8 cellular contexts compared by ENCODE assay signal in genomic region chr6:31814677-31815024, GRCh38. TPM values are rescaled to one million over a fixed set of nuclear protein-coding genes. Genes with fewer than 3 reads are reported as not detected.
DNase-seq lines count a peak whose midpoint lies in the region; ATAC-seq, FAIRE-seq and TF ChIP-seq lines count a peak whose summit lies in the region.

No MANE protein-coding gene starts in this region.

- H3K4ac ChIP-seq in trophoblast cell (ENCODE audit: low read depth, low read length), result peak overlapping the region; percentile 16

- CTCF ChIA-PET in K562 (lab: Yijun Ruan, JAX; ENCODE audit: low intra/inter-chr PET ratio), result no interaction called here

- peak overlapping the region; percentile 55 for H3K14ac ChIP-seq in trophoblast cell (ENCODE audit: low read length)

- H3K27ac ChIP-seq in K562 (ENCODE audit: extremely low read depth, low read depth, low read length), result peak overlapping the region; percentile 97
- H3K27ac ChIP-seq in right cardiac atrium (ENCODE audit: low read length), result peak overlapping the region; percentile 97
- peak overlapping the region; percentile 99 for H3K27ac ChIP-seq in trophoblast cell (ENCODE audit: low read depth, low read length)

- in situ Hi-C loops in GM13976 (cut with MboI; ENCODE audit: low sequenced_read_pairs, unreplicated experiment), result no loop called here
- in situ Hi-C loops in K562 (cut with MboI), result no loop called here

- H2AFZ ChIP-seq in K562 (ENCODE audit: low read depth, low read length) (peak overlapping the region; percentile 82), trophoblast cell (ENCODE audit: insufficient read depth, low read length, poor library complexity) (no peak overlapping the region)

- POLR2A ChIA-PET in K562 (lab: Yijun Ruan, JAX), result interaction anchor here (0.6 to 4.5 kb wide), 45 partner anchors 8 to 1240 kb away, joined by 3 to 93 read pairs (median 5); partner anchors contain the start of genes ABHD16A, BAG6, C6orf47 and CLIC1

- no peak overlapping the region for H4K12ac ChIP-seq in trophoblast cell (ENCODE audit: low read depth, low read length)

- no peak overlapping the region for H3K23ac ChIP-seq in trophoblast cell (ENCODE audit: low read length)

- TF ChIP-seq POLR2A in K562 (conservative IDR thresholded peaks at IDR 0.05), result no peak

- 1% methylated on average over 13 of the region's 13 CpGs for WGBS in K562 (ENCODE audit: insufficient coverage, low coverage, missing lambda C conversion rate)
- WGBS in right cardiac atrium, result under 1% methylated on average over 13 of the region's 13 CpGs
- no CpG with 5 or more reads among the region's 13 CpGs for WGBS in trophoblast cell (ENCODE audit: extremely low coverage, insufficient coverage, insufficient read length)

- peaks cover 16% of the 10 kb centered on the region for H4K20me1 ChIP-seq in K562 (replicated peaks; ENCODE audit: control insufficient read depth, insufficient read depth, low read length)

- H3K4me1 Mint-ChIP-seq in T-helper 2 cell treated with Interferon-gamma antibody and Interleukin-4, amounts not matched to agents 5 μg/mL and 100 μg/mL, for 36 hours (ENCODE audit: low read depth), result peaks cover 31% of the 10 kb centered on the region

- peak overlapping the region; percentile 78 for H2BK5ac ChIP-seq in trophoblast cell (ENCODE audit: low read depth, low read length, poor library complexity)

- TF ChIP-seq CTCF in GM13976 (IDR thresholded peaks at IDR 0.05; ENCODE audit: borderline replicate concordance, control extremely low read depth, extremely low read depth, insufficient read depth, missing control alignments) (no peak), K562 (IDR thresholded peaks at IDR 0.05 in 2 of 3, conservative IDR thresholded peaks at IDR 0.05 in 1 of 3; ENCODE audit: insufficient read depth in 2 of 3, low read depth in 1 of 3, low read length in 3 of 3) (0 out of 6 replicates have a peak, but pooled peaks of 1 of the 3 experiments have one; percentile 1)

- H3K9me3 ChIP-seq in K562 (replicated peaks; ENCODE audit: control insufficient read depth, insufficient read depth, low read depth, low read length), result no peaks in the 10 kb centered on the region
- H3K9me3 ChIP-seq in right cardiac atrium (ENCODE audit: control insufficient read depth, low read length), result no peaks in the 10 kb centered on the region
- H3K9me3 ChIP-seq in trophoblast cell (ENCODE audit: insufficient read depth, low read depth, low read length), result peaks cover 1% of the 10 kb centered on the region

- H3K27me3 ChIP-seq in K562 (ENCODE audit: control insufficient read depth in 2 of 2, insufficient read depth in 2 of 2, low read length in 2 of 2) (no peaks in the 10 kb centered on the region), right cardiac atrium (ENCODE audit: control insufficient read depth, insufficient read depth) (no peaks in the 10 kb centered on the region), trophoblast cell (ENCODE audit: insufficient read depth, low read length) (no peaks in the 10 kb centered on the region)

- TF ChIP-seq EP300 in K562 (IDR thresholded peaks at IDR 0.05; ENCODE audit: low read length), result peak; percentile 57; the same call in 1 of the 2 replicates

- no peaks in the 10 kb centered on the region for H3K9me1 ChIP-seq in K562 (ENCODE audit: control insufficient read depth, insufficient read depth, low read length)

- H2BK12ac ChIP-seq in trophoblast cell (ENCODE audit: low read length), result no peak overlapping the region

- H3K27me3 Mint-ChIP-seq in T-helper 2 cell treated with Interferon-gamma antibody and Interleukin-4, amounts not matched to agents 5 μg/mL and 100 μg/mL, for 36 hours (ENCODE audit: low read depth), result no peaks in the 10 kb centered on the region

- peaks cover 21% of the 10 kb centered on the region for H3K36me3 Mint-ChIP-seq in T-helper 2 cell treated with Interferon-gamma antibody and Interleukin-4, amounts not matched to agents 5 μg/mL and 100 μg/mL, for 36 hours (ENCODE audit: low read depth)

- H3K79me2 ChIP-seq in K562 (ENCODE audit: control insufficient read depth, insufficient read depth, low read length) (peaks cover 39% of the 10 kb centered on the region), trophoblast cell (ENCODE audit: control insufficient read depth, insufficient read depth, low read length, poor library complexity) (no peaks in the 10 kb centered on the region)

- H3K36me3 ChIP-seq in K562 (ENCODE audit: control insufficient read depth, insufficient read depth, low read length) (peaks cover 18% of the 10 kb centered on the region), trophoblast cell (ENCODE audit: control insufficient read depth in 1 of 2, insufficient read depth in 2 of 2, low read length in 2 of 2) (no peaks in the 10 kb centered on the region)

- H3K79me1 ChIP-seq in trophoblast cell (ENCODE audit: low read length), result peaks cover 9% of the 10 kb centered on the region

- TF ChIP-seq RAD21 in K562 (CRISPR knock-in tag; conservative IDR thresholded peaks at IDR 0.05 in 1 of 2, IDR thresholded peaks at IDR 0.05 in 1 of 2), result no peak

- H4K8ac ChIP-seq in trophoblast cell (ENCODE audit: low read depth, low read length), result peak overlapping the region; percentile 68

- peak overlapping the region; percentile 33 for H3K18ac ChIP-seq in trophoblast cell (ENCODE audit: low read length)

- intact Hi-C loops in K562 (cut with micrococcal nuclease) (loop anchor here (2.0 kb wide), 1 partner anchor 20 kb away; the partner anchor contains the start of gene VARS1), right cardiac atrium (cut with DNase I) (no loop called here)

- H3K27ac Mint-ChIP-seq in T-helper 2 cell treated with Interferon-gamma antibody and Interleukin-4, amounts not matched to agents 5 μg/mL and 100 μg/mL, for 36 hours, result peak overlapping the region; percentile 88

- H2BK120ac ChIP-seq in trophoblast cell (ENCODE audit: insufficient read depth, low read length, poor library complexity), result peak overlapping the region; percentile 36

- FAIRE-seq in K562 (lab: Jason Lieb, UNC), result peak; percentile 87

- no peaks in the 10 kb centered on the region for H3K9me3 Mint-ChIP-seq in T-helper 2 cell treated with Interferon-gamma antibody and Interleukin-4, amounts not matched to agents 5 μg/mL and 100 μg/mL, for 36 hours

- H4K91ac ChIP-seq in trophoblast cell (ENCODE audit: low read depth, low read length), result peak overlapping the region; percentile 89

- no TSS peak for BruUV-seq in K562 (replicated peaks; lab: Mats Ljungman, UMichigan)

- ATAC-seq in K562 (peak; percentile 80), right cardiac atrium (peak; percentile 91 to 92), HG02938 (IDR thresholded peaks at IDR 0.05; ENCODE audit: unreplicated experiment) (no peak), HG02870 (IDR thresholded peaks at IDR 0.05; ENCODE audit: unreplicated experiment) (no peak)

- H3K4me1 ChIP-seq in K562 (replicated peaks in 1 of 2; ENCODE audit: control insufficient read depth in 2 of 2, insufficient read depth in 2 of 2, low read length in 2 of 2), result peaks cover 23 to 35% of the 10 kb centered on the region in 2 experiments
- H3K4me1 ChIP-seq in right cardiac atrium (ENCODE audit: control insufficient read depth, insufficient read depth, low read length), result no peaks in the 10 kb centered on the region
- peaks cover 6 to 8% of the 10 kb centered on the region in 2 experiments for H3K4me1 ChIP-seq in trophoblast cell (ENCODE audit: control insufficient read depth in 1 of 2, insufficient read depth in 2 of 2, low read length in 2 of 2)

- H3K4me3 Mint-ChIP-seq in T-helper 2 cell treated with Interferon-gamma antibody and Interleukin-4, amounts not matched to agents 5 μg/mL and 100 μg/mL, for 36 hours, result peak overlapping the region; percentile 91

- H3K9ac ChIP-seq in K562 (ENCODE audit: insufficient read depth in 1 of 2, low read depth in 2 of 2, low read length in 2 of 2) (peak overlapping the region; percentile 73 to 88), trophoblast cell (ENCODE audit: low read length) (peak overlapping the region; percentile 64)

- H3K4me3 ChIP-seq in K562 (peak overlapping the region; percentile 54), right cardiac atrium (ENCODE audit: low read length) (peak overlapping the region; percentile 92), trophoblast cell (ENCODE audit: low read depth, low read length) (peak overlapping the region; percentile 25)

- peak; percentile 82 for DNase-seq in GM13976 (ENCODE audit: low spot score)
- peak; percentile 86 for DNase-seq in NCI-H1436 (lab: John Stamatoyannopoulos, UW)
- DNase-seq in T-helper 2 cell treated with Interferon-gamma antibody and Interleukin-4, amounts not matched to agents 5 μg/mL and 100 μg/mL, for 36 hours (ENCODE audit: low spot score), result peak; percentile 76
- DNase-seq in K562 (ENCODE audit: extremely low read depth in 1 of 4, low spot score in 3 of 4), result peak; percentile 93 to 100 (median 96)
- DNase-seq in right cardiac atrium, result peak; percentile 96 to 98 (median 97)
- peak; percentile 93 to 94 for DNase-seq in trophoblast cell

- H3K4me2 ChIP-seq in K562 (ENCODE audit: insufficient read depth, low read length) (peak overlapping the region; percentile 97), trophoblast cell (ENCODE audit: low read length) (peak overlapping the region; percentile 65)

- no peak overlapping the region for H2AK5ac ChIP-seq in trophoblast cell (ENCODE audit: low read length)

RNA-seq across cellular contexts. Expression of gene HSPA1L, which starts 0.4 kb away (rescaled TPM):
- 0.97 and 1.8 TPM in 2 replicates for total RNA-seq in K562 (2011; cell fraction: chromatin; rRNA removed; ENCODE audit: low replicate concordance)
- 0.67 and 0.79 TPM in 2 replicates for total RNA-seq in K562 (2011; cell fraction: nucleolus; rRNA removed)
- total RNA-seq in K562 (2011; cell fraction: nucleoplasm; rRNA removed), result 0.88 and 0.92 TPM in 2 replicates
- 0.82 and 1.0 TPM in 2 replicates for total RNA-seq in K562 (2014; rRNA removed)
- total RNA-seq in K562 (2014; rRNA removed; fragmentation: Illumina TruSeq; extraction: Trizol), result 0.70 and 1.3 TPM in 2 replicates
- total RNA-seq in K562 (2015; rRNA removed; fragmentation: Illumina TruSeq; extraction: Trizol), result 1.1 and 1.3 TPM in 2 replicates
- total RNA-seq in K562 (2021), result 1.0 and 1.1 TPM in 2 replicates
- polyA plus RNA-seq in K562 (2011; rRNA removed), result 2.0 and 2.2 TPM in 2 replicates
- 1.5 and 2.2 TPM in 2 replicates for polyA plus RNA-seq in K562 (2011; cell fraction: cytosol; rRNA removed)
- polyA plus RNA-seq in K562 (2011; cell fraction: nucleus; rRNA removed), result 1.2 and 1.5 TPM in 2 replicates
- 2.3 and 3.1 TPM in 2 replicates for polyA plus RNA-seq in K562 (2012)
- polyA plus RNA-seq in K562 (2014; fragmentation: Illumina TruSeq; extraction: Trizol), result 1.5 and 2.1 TPM in 2 replicates
- under 1 TPM; 0.14 to 0.34 TPM for polyA plus RNA-seq in K562 (2014; fragmentation: Nextera tagmentation; extraction: Ambion mirVana)
- polyA plus RNA-seq in K562 (2014; rRNA removed), result 1.3 and 1.7 TPM in 2 replicates
- polyA minus RNA-seq in K562 (2011; rRNA and poly(A)+ RNA removed), result 2.5 and 3.0 TPM in 2 replicates
- 1.2 and 1.4 TPM in 2 replicates for polyA minus RNA-seq in K562 (2011; cell fraction: cytosol; rRNA and poly(A)+ RNA removed)
- polyA minus RNA-seq in K562 (2011; cell fraction: nucleus; rRNA and poly(A)+ RNA removed), result 0.13 and 0.78 TPM in 2 replicates
- 1 to 10 TPM; 1.6 to 2.8 (median 2.2) TPM for total RNA-seq in right cardiac atrium
- polyA plus RNA-seq in right cardiac atrium, result 2.0 TPM
- 0.87 and 0.94 TPM in 2 replicates for polyA plus RNA-seq in trophoblast cell (2013)

RNA-seq across cellular contexts. Expression of gene HSPA1A, which starts 0.7 kb away (rescaled TPM):
- total RNA-seq in K562 (2011; cell fraction: chromatin; rRNA removed; ENCODE audit: low replicate concordance), result 90.0 and 172 TPM in 2 replicates
- 284 and 343 TPM in 2 replicates for total RNA-seq in K562 (2011; cell fraction: nucleolus; rRNA removed)
- total RNA-seq in K562 (2011; cell fraction: nucleoplasm; rRNA removed), result 203 and 274 TPM in 2 replicates
- total RNA-seq in K562 (2014; rRNA removed), result 230 and 366 TPM in 2 replicates
- total RNA-seq in K562 (2014; rRNA removed; fragmentation: Illumina TruSeq; extraction: Trizol), result 37.8 and 69.6 TPM in 2 replicates
- total RNA-seq in K562 (2015; rRNA removed; fragmentation: Illumina TruSeq; extraction: Trizol), result 273 TPM in 2 replicates
- 265 and 360 TPM in 2 replicates for total RNA-seq in K562 (2021)
- 101 and 215 TPM in 2 replicates for polyA plus RNA-seq in K562 (2011; rRNA removed)
- polyA plus RNA-seq in K562 (2011; cell fraction: cytosol; rRNA removed), result 154 and 272 TPM in 2 replicates
- polyA plus RNA-seq in K562 (2011; cell fraction: nucleus; rRNA removed), result 168 and 272 TPM in 2 replicates
- 308 and 430 TPM in 2 replicates for polyA plus RNA-seq in K562 (2012)
- 107 and 158 TPM in 2 replicates for polyA plus RNA-seq in K562 (2014; fragmentation: Illumina TruSeq; extraction: Trizol)
- polyA plus RNA-seq in K562 (2014; fragmentation: Nextera tagmentation; extraction: Ambion mirVana), result 1 to 10 TPM; 2.2 to 4.1 TPM
- 158 and 192 TPM in 2 replicates for polyA plus RNA-seq in K562 (2014; rRNA removed)
- polyA minus RNA-seq in K562 (2011; rRNA and poly(A)+ RNA removed), result 86.6 and 87.6 TPM in 2 replicates
- 195 and 284 TPM in 2 replicates for polyA minus RNA-seq in K562 (2011; cell fraction: cytosol; rRNA and poly(A)+ RNA removed)
- polyA minus RNA-seq in K562 (2011; cell fraction: nucleus; rRNA and poly(A)+ RNA removed), result 57.8 and 195 TPM in 2 replicates
- 100 to 1,000 TPM; 167 to 328 (median 273) TPM for total RNA-seq in right cardiac atrium
- polyA plus RNA-seq in right cardiac atrium, result 321 TPM
- polyA plus RNA-seq in trophoblast cell (2013), result 93.2 and 100 TPM in 2 replicates

RNA-seq across cellular contexts. Expression of gene LSM2, which starts 7.9 kb away (rescaled TPM):
- 30.0 and 54.3 TPM in 2 replicates for total RNA-seq in K562 (2011; cell fraction: chromatin; rRNA removed; ENCODE audit: low replicate concordance)
- total RNA-seq in K562 (2011; cell fraction: nucleolus; rRNA removed), result 63.9 and 68.4 TPM in 2 replicates
- total RNA-seq in K562 (2011; cell fraction: nucleoplasm; rRNA removed), result 72.4 and 107 TPM in 2 replicates
- total RNA-seq in K562 (2014; rRNA removed), result 163 and 271 TPM in 2 replicates
- total RNA-seq in K562 (2014; rRNA removed; fragmentation: Illumina TruSeq; extraction: Trizol), result 244 and 250 TPM in 2 replicates
- 195 and 196 TPM in 2 replicates for total RNA-seq in K562 (2015; rRNA removed; fragmentation: Illumina TruSeq; extraction: Trizol)
- 223 and 232 TPM in 2 replicates for total RNA-seq in K562 (2021)
- polyA plus RNA-seq in K562 (2011; rRNA removed), result 154 and 184 TPM in 2 replicates
- 318 and 368 TPM in 2 replicates for polyA plus RNA-seq in K562 (2011; cell fraction: cytosol; rRNA removed)
- 114 and 133 TPM in 2 replicates for polyA plus RNA-seq in K562 (2011; cell fraction: nucleus; rRNA removed)
- polyA plus RNA-seq in K562 (2012), result 208 and 220 TPM in 2 replicates
- polyA plus RNA-seq in K562 (2014; fragmentation: Illumina TruSeq; extraction: Trizol), result 223 and 256 TPM in 2 replicates
- polyA plus RNA-seq in K562 (2014; fragmentation: Nextera tagmentation; extraction: Ambion mirVana), result 100 to 1,000 TPM; 405 to 407 TPM
- 159 and 218 TPM in 2 replicates for polyA plus RNA-seq in K562 (2014; rRNA removed)
- polyA minus RNA-seq in K562 (2011; rRNA and poly(A)+ RNA removed), result 135 and 188 TPM in 2 replicates
- 127 and 129 TPM in 2 replicates for polyA minus RNA-seq in K562 (2011; cell fraction: cytosol; rRNA and poly(A)+ RNA removed)
- 13.7 and 23.7 TPM in 2 replicates for polyA minus RNA-seq in K562 (2011; cell fraction: nucleus; rRNA and poly(A)+ RNA removed)
- total RNA-seq in right cardiac atrium, result 10 to 100 TPM; 22.8 to 27.3 (median 23.8) TPM
- polyA plus RNA-seq in right cardiac atrium, result 27.0 TPM
- polyA plus RNA-seq in trophoblast cell (2013), result 109 and 111 TPM in 2 replicates

RNA-seq across cellular contexts. Expression of gene HSPA1B, which starts 12.9 kb away (rescaled TPM):
- 76.7 and 167 TPM in 2 replicates for total RNA-seq in K562 (2011; cell fraction: chromatin; rRNA removed; ENCODE audit: low replicate concordance)
- total RNA-seq in K562 (2011; cell fraction: nucleolus; rRNA removed), result 343 and 450 TPM in 2 replicates
- total RNA-seq in K562 (2011; cell fraction: nucleoplasm; rRNA removed), result 165 and 255 TPM in 2 replicates
- total RNA-seq in K562 (2014; rRNA removed), result 197 and 320 TPM in 2 replicates
- 24.2 and 51.2 TPM in 2 replicates for total RNA-seq in K562 (2014; rRNA removed; fragmentation: Illumina TruSeq; extraction: Trizol)
- total RNA-seq in K562 (2015; rRNA removed; fragmentation: Illumina TruSeq; extraction: Trizol), result 164 and 185 TPM in 2 replicates
- 227 and 299 TPM in 2 replicates for total RNA-seq in K562 (2021)
- polyA plus RNA-seq in K562 (2011; rRNA removed), result 35.3 and 91.9 TPM in 2 replicates
- polyA plus RNA-seq in K562 (2011; cell fraction: cytosol; rRNA removed), result 65.1 and 127 TPM in 2 replicates
- polyA plus RNA-seq in K562 (2011; cell fraction: nucleus; rRNA removed), result 111 and 176 TPM in 2 replicates
- polyA plus RNA-seq in K562 (2012), result 222 and 255 TPM in 2 replicates
- 49.0 and 89.3 TPM in 2 replicates for polyA plus RNA-seq in K562 (2014; fragmentation: Illumina TruSeq; extraction: Trizol)
- under 1 TPM; 0.27 to 0.62 TPM for polyA plus RNA-seq in K562 (2014; fragmentation: Nextera tagmentation; extraction: Ambion mirVana)
- polyA plus RNA-seq in K562 (2014; rRNA removed), result 81.7 and 86.4 TPM in 2 replicates
- polyA minus RNA-seq in K562 (2011; rRNA and poly(A)+ RNA removed), result 85.7 and 121 TPM in 2 replicates
- polyA minus RNA-seq in K562 (2011; cell fraction: cytosol; rRNA and poly(A)+ RNA removed), result 213 and 255 TPM in 2 replicates
- 72.7 and 209 TPM in 2 replicates for polyA minus RNA-seq in K562 (2011; cell fraction: nucleus; rRNA and poly(A)+ RNA removed)
- 100 to 1,000 TPM; 110 to 299 (median 197) TPM for total RNA-seq in right cardiac atrium
- polyA plus RNA-seq in right cardiac atrium, result 114 TPM
- 125 and 135 TPM in 2 replicates for polyA plus RNA-seq in trophoblast cell (2013)

RNA-seq across cellular contexts. Expression of gene VARS1, which starts 19.1 kb away (rescaled TPM):
- 246 and 727 TPM in 2 replicates for total RNA-seq in K562 (2011; cell fraction: chromatin; rRNA removed; ENCODE audit: low replicate concordance)
- total RNA-seq in K562 (2011; cell fraction: nucleolus; rRNA removed), result 447 and 517 TPM in 2 replicates
- total RNA-seq in K562 (2011; cell fraction: nucleoplasm; rRNA removed), result 263 and 281 TPM in 2 replicates
- 155 and 210 TPM in 2 replicates for total RNA-seq in K562 (2014; rRNA removed)
- 187 and 202 TPM in 2 replicates for total RNA-seq in K562 (2014; rRNA removed; fragmentation: Illumina TruSeq; extraction: Trizol)
- total RNA-seq in K562 (2015; rRNA removed; fragmentation: Illumina TruSeq; extraction: Trizol), result 128 and 130 TPM in 2 replicates
- 484 and 488 TPM in 2 replicates for total RNA-seq in K562 (2021)
- 37.9 and 95.1 TPM in 2 replicates for polyA plus RNA-seq in K562 (2011; rRNA removed)
- 43.0 and 64.6 TPM in 2 replicates for polyA plus RNA-seq in K562 (2011; cell fraction: cytosol; rRNA removed)
- polyA plus RNA-seq in K562 (2011; cell fraction: nucleus; rRNA removed), result 313 and 459 TPM in 2 replicates
- polyA plus RNA-seq in K562 (2012), result 232 and 255 TPM in 2 replicates
- 282 and 332 TPM in 2 replicates for polyA plus RNA-seq in K562 (2014; fragmentation: Illumina TruSeq; extraction: Trizol)
- polyA plus RNA-seq in K562 (2014; fragmentation: Nextera tagmentation; extraction: Ambion mirVana), result 10 to 100 TPM in 1 of 2 experiments, 1 to 10 TPM in 1; 2.9 to 10.4 TPM
- polyA plus RNA-seq in K562 (2014; rRNA removed), result 128 and 129 TPM in 2 replicates
- polyA minus RNA-seq in K562 (2011; rRNA and poly(A)+ RNA removed), result 80.3 and 127 TPM in 2 replicates
- polyA minus RNA-seq in K562 (2011; cell fraction: cytosol; rRNA and poly(A)+ RNA removed), result 209 and 273 TPM in 2 replicates
- 119 and 142 TPM in 2 replicates for polyA minus RNA-seq in K562 (2011; cell fraction: nucleus; rRNA and poly(A)+ RNA removed)
- total RNA-seq in right cardiac atrium, result 10 to 100 TPM; 21.7 to 30.6 (median 26.9) TPM
- polyA plus RNA-seq in right cardiac atrium, result 14.8 TPM
- 39.7 and 43.2 TPM in 2 replicates for polyA plus RNA-seq in trophoblast cell (2013)

Comparison
In these comparisons a context has a peak if more than half of its experiments do, and no peak if none do; other contexts are left out.
1. ATAC-seq: peak in K562 (single experiment) and right cardiac atrium (2 of 2); none in HG02938 (single experiment) and HG02870 (single experiment).
2. H3K4me3 ChIP-seq: peak in every context shown above with its lines; median percentile 92 in right cardiac atrium; 54 in K562; 25 in trophoblast cell.
3. Peak in every context shown above with its lines, with median percentiles within 50 percentile points of each other: DNase-seq and H3K27ac ChIP-seq.